ENCODE assay signal across 20 cellular contexts in the genomic region with DNA sequence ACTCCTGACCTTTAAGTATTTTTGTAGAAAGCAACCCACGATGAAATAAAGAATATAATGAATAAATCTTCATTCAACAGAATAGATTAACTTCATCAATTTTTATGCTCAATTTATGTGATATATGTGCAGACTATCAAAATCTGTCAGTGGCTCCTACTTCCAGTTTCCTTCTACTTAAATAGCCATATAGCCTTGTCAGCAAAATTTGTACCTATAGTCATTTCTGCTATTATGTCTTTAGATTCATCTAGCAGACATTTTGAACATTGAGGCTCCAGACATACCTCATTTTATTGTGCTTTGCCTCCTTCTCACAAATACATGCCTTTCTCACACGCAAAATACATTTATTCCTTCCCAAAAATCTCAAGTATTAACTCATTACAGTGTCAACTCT.
A peak's percentile ranks its signal among the peaks of the same experiment; 100 is the strongest.
DNase-seq lines count a peak whose midpoint lies in the region; ATAC-seq, FAIRE-seq and TF ChIP-seq lines count a peak whose summit lies in the region.
"Had no signal": no experiment of that assay in that cellular context is flagged by ENCODE, and none has a peak within 500 bp of the region (broad histone marks: within the 10 kb centered on the region; RNA-seq: fewer than 3 reads in every experiment).

No MANE protein-coding gene starts in this region.

- no peak overlapping the region for H3K4me3 ChIP-seq in HepG2 (replicated peaks in 1 of 3; ENCODE audit: insufficient read depth in 1 of 3, low read depth in 2 of 3, low read length in 3 of 3)
- no peak overlapping the region for H3K4me3 ChIP-seq in right lobe of liver
- no peak overlapping the region for H3K4me3 ChIP-seq in K562
- H3K4me3 ChIP-seq: BLaER1 treated with 17β-estradiol and CSF1 and Interleukin-3, amounts not matched to agents 10 nM and 100 nM had no signal

- FAIRE-seq in HepG2 (lab: Jason Lieb, UNC) (no peak), K562 (lab: Jason Lieb, UNC) (no peak)
- FAIRE-seq: D721Med, G401.6, GM12891, GM19239 had no signal

- H3K27me3 ChIP-seq in HepG2 (ENCODE audit: control insufficient read depth in 1 of 2, insufficient read depth in 2 of 2, low read length in 2 of 2) (no peaks in the 10 kb centered on the region), right lobe of liver (peaks cover 4 to 6% of the 10 kb centered on the region in 2 donors), K562 (ENCODE audit: control insufficient read depth in 2 of 2, insufficient read depth in 2 of 2, low read length in 2 of 2) (no peaks in the 10 kb centered on the region)

- no peaks in the 10 kb centered on the region for H3K4me1 Mint-ChIP-seq in activated CD4-positive, alpha-beta T cell treated with anti-CD3 and anti-CD28 coated beads, Interleukin-2, amount 10 ng/mL, durations not matched to agents 24 days and 14 days
- H3K4me1 Mint-ChIP-seq: B cell had no signal

- 2% methylated on average over 2 of the region's 2 CpGs for WGBS in HepG2 (ENCODE audit: low lambda C conversion rate)
- WGBS in right lobe of liver (ENCODE audit: insufficient coverage, low coverage, low lambda C conversion rate, missing lambda C conversion rate) = 50% methylated on average over 2 of the region's 2 CpGs
- WGBS in K562 (ENCODE audit: insufficient coverage, low coverage, missing lambda C conversion rate) = 0% methylated on average over 1 of the region's 2 CpGs

- H3K9ac ChIP-seq in HepG2 (ENCODE audit: insufficient read depth, low read depth, low read length) (no peak overlapping the region), K562 (ENCODE audit: insufficient read depth in 1 of 2, low read depth in 2 of 2, low read length in 2 of 2) (no peak overlapping the region)
- H3K9ac ChIP-seq: BLaER1 treated with 17β-estradiol and CSF1 and Interleukin-3, amounts not matched to agents 10 nM and 100 nM had no signal

- in situ Hi-C loops in HepG2 (cut with HindIII; ENCODE audit: extremely low pct_ligation_motif_present, low pct_unique_long_range_greater_than_20kb) = no loop called here
- in situ Hi-C loops in K562 (cut with MboI) = no loop called here

- no peaks in the 10 kb centered on the region for H4K20me1 ChIP-seq in HepG2 (ENCODE audit: insufficient read depth, low read length)
- no peaks in the 10 kb centered on the region for H4K20me1 ChIP-seq in K562 (replicated peaks; ENCODE audit: control insufficient read depth, insufficient read depth, low read length)

- no peak overlapping the region for H3K4me3 Mint-ChIP-seq in activated CD4-positive, alpha-beta T cell treated with anti-CD3 and anti-CD28 coated beads, Interleukin-2, amount 10 ng/mL, durations not matched to agents 24 days and 14 days
- H3K4me3 Mint-ChIP-seq: B cell; CD4-positive, alpha-beta T cell; CD8-positive, alpha-beta T cell had no signal

- intact Hi-C loops in HepG2 (cut with micrococcal nuclease; ENCODE audit: unreplicated experiment) = no loop called here
- intact Hi-C loops in right lobe of liver (cut with DNase I) = no loop called here
- intact Hi-C loops in K562 (cut with micrococcal nuclease) = no loop called here
- intact Hi-C loops in activated CD4-positive, alpha-beta T cell treated with anti-CD3 and anti-CD28 coated beads, Interleukin-2, amount 10 ng/mL, durations not matched to agents 24 days and 14 days (cut with micrococcal nuclease) = no loop called here

- TF ChIP-seq RAD21 in HepG2 (CRISPR knock-in tag; IDR thresholded peaks at IDR 0.05) = no peak
- TF ChIP-seq RAD21 in K562 (CRISPR knock-in tag; conservative IDR thresholded peaks at IDR 0.05 in 1 of 2, IDR thresholded peaks at IDR 0.05 in 1 of 2) = no peak

- H2AFZ ChIP-seq in HepG2 (ENCODE audit: low read length) (no peak overlapping the region), K562 (ENCODE audit: low read depth, low read length) (no peak overlapping the region)

- no peak overlapping the region for H3K27ac Mint-ChIP-seq in activated CD4-positive, alpha-beta T cell treated with anti-CD3 and anti-CD28 coated beads, Interleukin-2, amount 10 ng/mL, durations not matched to agents 24 days and 14 days
- H3K27ac Mint-ChIP-seq: B cell; CD4-positive, alpha-beta T cell; CD8-positive, alpha-beta T cell had no signal

- CTCF ChIA-PET in HepG2 (lab: Yijun Ruan, JAX; ENCODE audit: low intra/inter-chr PET ratio, low total read pairs) = no interaction called here
- CTCF ChIA-PET in K562 (lab: Yijun Ruan, JAX; ENCODE audit: low intra/inter-chr PET ratio) = no interaction called here

- no peaks in the 10 kb centered on the region for H3K79me2 ChIP-seq in HepG2 (ENCODE audit: insufficient read depth, low read length)
- no peaks in the 10 kb centered on the region for H3K79me2 ChIP-seq in K562 (ENCODE audit: control insufficient read depth, insufficient read depth, low read length)

- BruUV-seq in HepG2 (replicated peaks; lab: Mats Ljungman, UMichigan) = no TSS peak
- BruUV-seq in K562 (replicated peaks; lab: Mats Ljungman, UMichigan) = no TSS peak

- ATAC-seq in HepG2 (no peak), right lobe of liver (no peak), K562 (no peak), GM19455 (IDR thresholded peaks at IDR 0.05; ENCODE audit: unreplicated experiment) (no peak)
- ATAC-seq: CD8-positive, alpha-beta T cell had no signal

- no peak overlapping the region for H3K4me2 ChIP-seq in HepG2 (ENCODE audit: low read depth, low read length)
- H3K4me2 ChIP-seq in K562 (ENCODE audit: insufficient read depth, low read length) = no peak overlapping the region
- H3K4me2 ChIP-seq: BLaER1 treated with 17β-estradiol and CSF1 and Interleukin-3, amounts not matched to agents 10 nM and 100 nM had no signal

- H3K27ac ChIP-seq in HepG2 (ENCODE audit: extremely low read length, insufficient read depth, low read length) (no peak overlapping the region), right lobe of liver (no peak overlapping the region), K562 (ENCODE audit: extremely low read depth, low read depth, low read length) (no peak overlapping the region)
- H3K27ac ChIP-seq: 22Rv1; BLaER1 treated with 17β-estradiol and CSF1 and Interleukin-3, amounts not matched to agents 10 nM and 100 nM; C4-2B had no signal

- H3K9me3 ChIP-seq in HepG2 (ENCODE audit: low read length) (no peaks in the 10 kb centered on the region), right lobe of liver (no peaks in the 10 kb centered on the region), K562 (replicated peaks; ENCODE audit: control insufficient read depth, insufficient read depth, low read depth, low read length) (no peaks in the 10 kb centered on the region; the same call in 1 of the 2 replicates)
- H3K9me3 ChIP-seq: Caco-2 had no signal

- DNase-seq in HepG2 (ENCODE audit: low spot score) = no peak
- no peak for DNase-seq in right lobe of liver
- no peak for DNase-seq in K562 (ENCODE audit: extremely low read depth in 1 of 4, low spot score in 3 of 4)
- DNase-seq in activated CD4-positive, alpha-beta T cell treated with anti-CD3 and anti-CD28 coated beads, Interleukin-2, amount 10 ng/mL, durations not matched to agents 24 days and 14 days = no peak
- DNase-seq: AML-193; Caco-2; Calu3; CD4-positive, alpha-beta T cell; CD8-positive, alpha-beta T cell; DMS79 treated with DMSO at 0.1 percent for 48 hours; GF-D8 had no signal

- no peak for TF ChIP-seq EP300 in HepG2 (IDR thresholded peaks at IDR 0.05; ENCODE audit: low read depth in 2 of 2, low read length in 2 of 2)
- TF ChIP-seq EP300 in HepG2 (CRISPR knock-in tag; IDR thresholded peaks at IDR 0.05; ENCODE audit: borderline replicate concordance) = no peak
- no peak for TF ChIP-seq EP300 in K562 (IDR thresholded peaks at IDR 0.05; ENCODE audit: low read length)

- H3K4me1 ChIP-seq in HepG2 (ENCODE audit: insufficient read depth, low read length) (no peaks in the 10 kb centered on the region), right lobe of liver (no peaks in the 10 kb centered on the region), K562 (replicated peaks in 1 of 2; ENCODE audit: control insufficient read depth in 2 of 2, insufficient read depth in 2 of 2, low read length in 2 of 2) (no peaks in the 10 kb centered on the region)
- H3K4me1 ChIP-seq: BLaER1 treated with 17β-estradiol and CSF1 and Interleukin-3, amounts not matched to agents 10 nM and 100 nM; Caco-2 had no signal

- TF ChIP-seq POLR2A in HepG2 (IDR thresholded peaks at IDR 0.05; ENCODE audit: insufficient read depth in 1 of 2, low read depth in 2 of 2, low read length in 2 of 2) = no peak
- no peak for TF ChIP-seq POLR2A in right lobe of liver (IDR thresholded peaks at IDR 0.05)
- no peak for TF ChIP-seq POLR2A in K562 (conservative IDR thresholded peaks at IDR 0.05)

- H3K36me3 ChIP-seq in HepG2 (replicated peaks in 1 of 2; ENCODE audit: control insufficient read depth in 1 of 2, insufficient read depth in 2 of 2, low read length in 2 of 2) (no peaks in the 10 kb centered on the region), right lobe of liver (no peaks in the 10 kb centered on the region), K562 (ENCODE audit: control insufficient read depth, insufficient read depth, low read length) (no peaks in the 10 kb centered on the region)
- H3K36me3 ChIP-seq: BLaER1 treated with 17β-estradiol and CSF1 and Interleukin-3, amounts not matched to agents 10 nM and 100 nM had no signal

- H3K36me3 Mint-ChIP-seq in activated CD4-positive, alpha-beta T cell treated with anti-CD3 and anti-CD28 coated beads, Interleukin-2, amount 10 ng/mL, durations not matched to agents 24 days and 14 days (ENCODE audit: low read depth) = no peaks in the 10 kb centered on the region
- H3K36me3 Mint-ChIP-seq: CD8-positive, alpha-beta T cell had no signal

- TF ChIP-seq CTCF in HepG2 (CRISPR knock-in tag; IDR thresholded peaks at IDR 0.05) = no peak
- TF ChIP-seq CTCF in right lobe of liver (IDR thresholded peaks at IDR 0.05) = no peak
- TF ChIP-seq CTCF in K562 (IDR thresholded peaks at IDR 0.05 in 2 of 3, conservative IDR thresholded peaks at IDR 0.05 in 1 of 3; ENCODE audit: insufficient read depth in 2 of 3, low read depth in 1 of 3, low read length in 3 of 3) = no peak

- H3K27me3 Mint-ChIP-seq in activated CD4-positive, alpha-beta T cell treated with anti-CD3 and anti-CD28 coated beads, Interleukin-2, amount 10 ng/mL, durations not matched to agents 24 days and 14 days = no peaks in the 10 kb centered on the region
- H3K27me3 Mint-ChIP-seq: B cell; CD4-positive, alpha-beta T cell had no signal

- POLR2A ChIA-PET in HepG2 (lab: Yijun Ruan, JAX) (no interaction called here), K562 (lab: Yijun Ruan, JAX) (no interaction called here)

- no peaks in the 10 kb centered on the region for H3K9me1 ChIP-seq in K562 (ENCODE audit: control insufficient read depth, insufficient read depth, low read length)

- no peaks in the 10 kb centered on the region for H3K9me3 Mint-ChIP-seq in activated CD4-positive, alpha-beta T cell treated with anti-CD3 and anti-CD28 coated beads, Interleukin-2, amount 10 ng/mL, durations not matched to agents 24 days and 14 days
- H3K9me3 Mint-ChIP-seq: CD4-positive, alpha-beta T cell had no signal

TF ChIP-seq in HepG2, 621 proteins besides CTCF, POLR2A, EP300 and RAD21 (continues in another document):
- peak; percentile 73 for TF ChIP-seq MAFF (IDR thresholded peaks at IDR 0.05; ENCODE audit: low read depth, low read length)
